Comparison of ENCODE assay signal across 8 cellular contexts in the genomic region with DNA sequence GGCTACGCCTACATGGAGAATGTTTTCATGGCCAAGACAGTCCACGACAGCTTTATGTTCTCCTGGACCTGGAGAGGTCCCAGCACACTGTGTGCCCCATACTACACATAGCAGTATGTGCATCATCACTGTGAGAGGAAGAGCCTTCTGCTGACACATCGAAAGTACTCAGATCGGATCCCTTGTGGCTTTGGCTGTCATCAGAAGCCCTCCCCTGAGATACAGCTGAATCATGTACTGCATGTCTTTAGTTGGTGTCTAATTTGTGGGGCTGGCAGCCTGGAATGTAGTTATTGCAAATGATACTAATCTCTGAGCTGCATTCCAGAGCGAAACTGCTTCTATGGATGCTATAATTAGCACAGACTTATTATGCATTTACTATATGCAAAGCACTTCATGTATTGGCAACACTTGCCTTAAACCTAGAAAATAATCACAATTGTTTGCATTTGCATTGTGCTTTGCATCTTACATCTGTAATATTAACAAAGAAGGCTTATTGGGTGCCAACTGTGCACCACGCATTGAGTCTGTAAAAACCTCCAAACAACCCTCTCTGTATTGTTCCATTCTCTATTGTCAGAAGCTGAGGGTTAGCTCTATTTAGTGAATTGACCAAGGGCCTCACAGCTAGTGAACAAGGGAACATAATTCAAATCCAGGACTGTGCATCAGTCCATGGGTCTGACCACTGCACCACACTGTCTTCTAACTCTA.
A peak's percentile ranks its signal among the peaks of the same experiment; 100 is the strongest.
DNase-seq lines count a peak whose midpoint lies in the region; ATAC-seq, FAIRE-seq and TF ChIP-seq lines count a peak whose summit lies in the region.

No MANE protein-coding gene starts in this region.

- H3K9me2 ChIP-seq in GM23338 (ENCODE audit: insufficient read depth), result no peaks in the 10 kb centered on the region

- no peak for TF ChIP-seq RAD21 in GM12878 (IDR thresholded peaks at IDR 0.05; ENCODE audit: insufficient read depth, low read depth, low read length)

- TF ChIP-seq CTCF in A673 (conservative IDR thresholded peaks at IDR 0.05; ENCODE audit: low read depth, low read length), result no peak
- TF ChIP-seq CTCF in GM12878 (IDR thresholded peaks at IDR 0.05 in 2 of 3, conservative IDR thresholded peaks at IDR 0.05 in 1 of 3; ENCODE audit: control insufficient read depth in 2 of 3, extremely low read depth in 1 of 3, insufficient read depth in 1 of 3, low read depth in 3 of 3, low read length in 3 of 3), result no peak
- TF ChIP-seq CTCF in GM23338 (conservative IDR thresholded peaks at IDR 0.05; ENCODE audit: low read depth in 2 of 2), result no peak

- CTCF ChIA-PET in A673 (lab: Charles Lee) (no interaction called here), GM12878 (lab: Yijun Ruan, JAX) (interaction anchor here (0.6 to 2.3 kb wide), 8 partner anchors 10 to 272 kb away, joined by 3 to 6 read pairs (median 3); no protein-coding TSS in a partner anchor)

- H3K79me2 ChIP-seq in GM12878 (ENCODE audit: control insufficient read depth, insufficient read depth, low read length) (no peaks in the 10 kb centered on the region), GM23338 (replicated peaks; ENCODE audit: insufficient read depth) (no peaks in the 10 kb centered on the region; the same call in 1 of the 2 replicates)

- H3K27me3 ChIP-seq in A673 (replicated peaks; ENCODE audit: insufficient read depth, low read depth, low read length, poor library complexity) (no peaks in the 10 kb centered on the region), GM12878 (replicated peaks in 1 of 2; ENCODE audit: control insufficient read depth in 2 of 2, insufficient read depth in 2 of 2, low read length in 1 of 2) (no peaks in the 10 kb centered on the region), GM23338 (ENCODE audit: insufficient read depth) (no peaks in the 10 kb centered on the region)

- H3K36me3 ChIP-seq in A673 (ENCODE audit: insufficient read depth, low read length, poor library complexity, severe bottlenecking) (no peaks in the 10 kb centered on the region), GM12878 (ENCODE audit: control insufficient read depth in 2 of 2, insufficient read depth in 2 of 2, low read length in 1 of 2) (no peaks in the 10 kb centered on the region), GM23338 (ENCODE audit: insufficient read depth) (no peaks in the 10 kb centered on the region)

- peak overlapping the region; percentile 52 for H3K27ac ChIP-seq in A673 (ENCODE audit: low read depth, low read length, poor library complexity, severe bottlenecking)
- no peak overlapping the region for H3K27ac ChIP-seq in GM12878 (ENCODE audit: control insufficient read depth, insufficient read depth)
- no peak overlapping the region for H3K27ac ChIP-seq in GM23338 (ENCODE audit: low read depth)

- 19% methylated on average over 6 of the region's 6 CpGs for WGBS in GM12878 (ENCODE audit: insufficient coverage, insufficient replicate concordance, low lambda C conversion rate, missing lambda C conversion rate)

- no peaks in the 10 kb centered on the region for H3K27me3 Mint-ChIP-seq in GM23338 (ENCODE audit: insufficient read depth, low read depth, poor library complexity)

- FAIRE-seq in GM12878 (lab: Jason Lieb, UNC), result peak; percentile 87

- H3K27ac Mint-ChIP-seq in GM23338, result no peak overlapping the region

- in situ Hi-C loops in GM12878 (cut with MboI), result no loop called here

- RAD21 ChIA-PET in GM12878 (lab: Charles Lee; ENCODE audit: unreplicated experiment), result interaction anchor here (0.6 to 2.1 kb wide), 3 partner anchors 104 to 325 kb away, joined by 3 to 7 read pairs (median 4); no protein-coding TSS in a partner anchor

- H4K20me1 ChIP-seq in GM12878 (ENCODE audit: control insufficient read depth, insufficient read depth), result no peaks in the 10 kb centered on the region
- no peaks in the 10 kb centered on the region for H4K20me1 ChIP-seq in GM23338 (replicated peaks; ENCODE audit: insufficient read depth)

- H3K9ac ChIP-seq in GM12878 (ENCODE audit: control insufficient read depth, insufficient read depth, low read length), result no peak overlapping the region

- no peak overlapping the region for H3K4me3 ChIP-seq in A673 (ENCODE audit: low read depth, low read length, poor library complexity, severe bottlenecking)
- no peak overlapping the region for H3K4me3 ChIP-seq in GM12878
- H3K4me3 ChIP-seq in GM23338, result no peak overlapping the region

- H3K4me1 Mint-ChIP-seq in GM23338, result peaks cover 7% of the 10 kb centered on the region

- H3K9me3 ChIP-seq in A673 (ENCODE audit: low read depth, low read length, poor library complexity, severe bottlenecking), result no peaks in the 10 kb centered on the region
- H3K9me3 ChIP-seq in GM12878 (replicated peaks; ENCODE audit: control insufficient read depth, insufficient read depth, low read length), result no peaks in the 10 kb centered on the region

- peaks cover 27% of the 10 kb centered on the region for H3K4me1 ChIP-seq in A673 (ENCODE audit: insufficient read depth, low read length, poor library complexity, severe bottlenecking)
- H3K4me1 ChIP-seq in GM12878 (ENCODE audit: control insufficient read depth, insufficient read depth, low read length), result peaks cover 32% of the 10 kb centered on the region
- no peaks in the 10 kb centered on the region for H3K4me1 ChIP-seq in GM23338 (ENCODE audit: insufficient read depth)

- peak overlapping the region; percentile 40 for H3K4me2 ChIP-seq in GM12878 (ENCODE audit: control insufficient read depth, insufficient read depth)
- no peak overlapping the region for H3K4me2 ChIP-seq in GM23338

- BruUV-seq in A673 (replicated peaks; lab: Mats Ljungman, UMichigan) (no TSS peak), GM12878 (replicated peaks; lab: Mats Ljungman, UMichigan) (no TSS peak)

- ATAC-seq in GM18907 (IDR thresholded peaks at IDR 0.05; ENCODE audit: unreplicated experiment) (peak; percentile 78), HG03103 (IDR thresholded peaks at IDR 0.05; ENCODE audit: low read depth, unreplicated experiment) (peak; percentile 83), GM12878 (peak; percentile 88), GM23338 (no peak)

- TF ChIP-seq EP300 in GM12878 (IDR thresholded peaks at IDR 0.05; ENCODE audit: borderline replicate concordance in 1 of 2, control insufficient read depth in 1 of 2, low read depth in 2 of 2, low read length in 2 of 2), result peak in 1 of 2 experiments; percentile 17; a peak in 1 of 4 replicates

- H3K4me3 Mint-ChIP-seq in GM23338, result no peak overlapping the region

- DNase-seq in A673 (ENCODE audit: low spot score) (peak; percentile 94), SIG-M5 treated with dmso at 0.1 percent for 504 hours (lab: John Stamatoyannopoulos, UW; ENCODE audit: unreplicated experiment) (peak; percentile 90), GM12878 (ENCODE audit: low read depth, low spot score) (peak; percentile 56), myocyte (ENCODE audit: low read depth) (peak; percentile 75), NCI-H446 (lab: John Stamatoyannopoulos, UW) (no peak), GM23338 (ENCODE audit: low spot score) (no peak)

- no peaks in the 10 kb centered on the region for H3F3A ChIP-seq in GM23338 (replicated peaks; ENCODE audit: low read depth)

- no peaks in the 10 kb centered on the region for H3K9me3 Mint-ChIP-seq in GM23338

- no peaks in the 10 kb centered on the region for H3K36me3 Mint-ChIP-seq in GM23338 (ENCODE audit: low read depth)

- TF ChIP-seq POLR2A in GM12878 (IDR thresholded peaks at IDR 0.05; ENCODE audit: low read depth, low read length), result 0 out of 2 replicates have a peak, but pooled peaks have one; percentile 21

- H2AFZ ChIP-seq in GM12878 (ENCODE audit: control insufficient read depth, low read depth, low read length), result no peak overlapping the region
- H2AFZ ChIP-seq in GM23338, result no peak overlapping the region

- intact Hi-C loops in A673 (cut with micrococcal nuclease; ENCODE audit: unreplicated experiment) (no loop called here), GM12878 (cut with micrococcal nuclease; ENCODE audit: unreplicated experiment) (no loop called here)

- SMC1A ChIA-PET in GM12878 (lab: Charles Lee; ENCODE audit: uncharacterized antibody, unreplicated experiment), result interaction anchor here (0.7 to 1.7 kb wide), 5 partner anchors 20 to 105 kb away, joined by 3 to 6 read pairs (median 3); no protein-coding TSS in a partner anchor

- POLR2A ChIA-PET in A673 (lab: Charles Lee; ENCODE audit: low non-redundant PET), result interaction anchor here (0.6 to 0.7 kb wide), 2 partner anchors 17 to 645 kb away, joined by 3 to 6 read pairs; no protein-coding TSS in a partner anchor
- POLR2A ChIA-PET in GM12878 (lab: Charles Lee), result interaction anchor here (0.5 kb wide), 1 partner anchor 53 kb away, joined by 5 read pairs; no protein-coding TSS in a partner anchor

TF ChIP-seq in GM12878, 131 proteins besides CTCF, POLR2A, EP300 and RAD21 (continues in another document):
- TF ChIP-seq ATF7 (IDR thresholded peaks at IDR 0.05; ENCODE audit: low read depth) (no peak), NR2F1 (conservative IDR thresholded peaks at IDR 0.05) (no peak)

TF ChIP-seq in GM23338, 12 proteins besides CTCF, POLR2A, EP300 and RAD21 (continues in another document):
- TF ChIP-seq CREB1 (CRISPR knock-in tag; IDR thresholded peaks at IDR 0.05; ENCODE audit: low read depth) (no peak), EZH2 (IDR thresholded peaks at IDR 0.05; ENCODE audit: low read depth, unreplicated experiment) (no peak), EZH2phosphoT487 (IDR thresholded peaks at IDR 0.05; ENCODE audit: unreplicated experiment) (no peak), ZNF114 (CRISPR knock-in tag; IDR thresholded peaks at IDR 0.05) (no peak)

Comparison
In these comparisons a context has a peak if more than half of its experiments do, and no peak if none do; other contexts are left out.
1. DNase-seq: peak in A673 (single experiment), SIG-M5 treated with dmso at 0.1 percent for 504 hours (single experiment), GM12878 (single experiment) and myocyte (single experiment); none in NCI-H446 (0 of 2) and GM23338 (single experiment).